32 cellular contexts compared by ENCODE assay signal in genomic region chr16:18072161-18072560, GRCh38.
"Had no signal": no experiment of that assay in that cellular context is flagged by ENCODE, and none has a peak within 500 bp of the region (broad histone marks: within the 10 kb centered on the region; RNA-seq: fewer than 3 reads in every experiment).

No MANE protein-coding gene starts in this region.

- H3K36me3 Mint-ChIP-seq: activated CD4-positive, alpha-beta memory T cell treated with anti-CD3 and anti-CD28 coated beads for 36 hours; activated naive CD4-positive, alpha-beta T cell treated with anti-CD3 and anti-CD28 coated beads, Interleukin-2, amount 10 ng/mL, durations not matched to agents 7 days and 5 days; activated naive CD4-positive, alpha-beta T cell treated with anti-CD3 and anti-CD28 coated beads, Interleukin-2, amount 50 U/mL, for 72 hours; activated naive CD8-positive, alpha-beta T cell treated with anti-CD3 and anti-CD28 coated beads, Interleukin-2, amount 10 ng/mL, durations not matched to agents 7 days and 5 days had no signal

- H3K4me3 Mint-ChIP-seq: activated CD4-positive, alpha-beta memory T cell treated with anti-CD3 and anti-CD28 coated beads for 36 hours; activated CD4-positive, alpha-beta T cell treated with anti-CD3 and anti-CD28 coated beads for 36 hours; activated CD4-positive, alpha-beta T cell treated with anti-CD3 and anti-CD28 coated beads, Interleukin-2, amount 10 ng/mL, durations not matched to agents 24 days and 14 days; activated CD8-positive, alpha-beta T cell treated with anti-CD3 and anti-CD28 coated beads, Interleukin-2, amount 10 ng/mL, durations not matched to agents 7 days and 5 days; activated naive CD4-positive, alpha-beta T cell treated with anti-CD3 and anti-CD28 coated beads, Interleukin-2, amount 10 ng/mL, durations not matched to agents 7 days and 5 days; activated naive CD8-positive, alpha-beta T cell treated with anti-CD3 and anti-CD28 coated beads, Interleukin-2, amount 10 ng/mL, durations not matched to agents 7 days and 5 days; activated T-cell treated with anti-CD3 and anti-CD28 coated beads, Interleukin-2, amount 50 U/mL, for 24 hours; activated T-cell treated with anti-CD3 and anti-CD28 coated beads, Interleukin-2, amount 50 U/mL, for 72 hours; central memory CD8-positive, alpha-beta T cell; effector memory CD8-positive, alpha-beta T cell; T-helper 17 cell; T-helper 2 cell treated with Interferon-gamma antibody and Interleukin-4, amounts not matched to agents 5 μg/mL and 100 μg/mL, for 36 hours had no signal

- ATAC-seq: activated CD4-positive, alpha-beta T cell treated with anti-CD3 and anti-CD28 coated beads for 36 hours; activated CD8-positive, alpha-beta T cell treated with anti-CD3 and anti-CD28 coated beads, Interleukin-2, amount 10 ng/mL, durations not matched to agents 7 days and 5 days; activated naive CD4-positive, alpha-beta T cell treated with anti-CD3 and anti-CD28 coated beads, Interleukin-2, amount 50 U/mL, for 72 hours; activated T-cell treated with anti-CD3 and anti-CD28 coated beads, Interleukin-2, amount 50 U/mL, for 72 hours; effector memory CD8-positive, alpha-beta T cell; gastroesophageal sphincter; heart right ventricle; T-helper 17 cell had no signal

- H3K27me3 Mint-ChIP-seq: activated CD4-positive, alpha-beta T cell treated with anti-CD3 and anti-CD28 coated beads, Interleukin-2, amount 10 ng/mL, durations not matched to agents 24 days and 14 days; activated naive CD4-positive, alpha-beta T cell treated with anti-CD3 and anti-CD28 coated beads, Interleukin-2, amount 10 ng/mL, durations not matched to agents 7 days and 5 days; activated naive CD8-positive, alpha-beta T cell treated with anti-CD3 and anti-CD28 coated beads, Interleukin-2, amount 10 ng/mL, durations not matched to agents 7 days and 5 days had no signal

- H3K36me3 ChIP-seq: brain microvascular endothelial cell, esophagus squamous epithelium, gastroesophageal sphincter, heart right ventricle, WERI-Rb-1 had no signal

- H3K27me3 ChIP-seq: brain microvascular endothelial cell had no signal

- H3K9me3 Mint-ChIP-seq: activated CD4-positive, alpha-beta memory T cell treated with anti-CD3 and anti-CD28 coated beads for 36 hours; activated CD4-positive, alpha-beta T cell treated with anti-CD3 and anti-CD28 coated beads, Interleukin-2, amount 10 ng/mL, durations not matched to agents 24 days and 14 days; activated naive CD8-positive, alpha-beta T cell treated with anti-CD3 and anti-CD28 coated beads, Interleukin-2, amount 10 ng/mL, durations not matched to agents 7 days and 5 days; central memory CD8-positive, alpha-beta T cell had no signal

- H3K4me1 Mint-ChIP-seq: activated CD4-positive, alpha-beta T cell treated with anti-CD3 and anti-CD28 coated beads for 36 hours; activated CD4-positive, alpha-beta T cell treated with anti-CD3 and anti-CD28 coated beads, Interleukin-2, amount 10 ng/mL, durations not matched to agents 24 days and 14 days; activated naive CD4-positive, alpha-beta T cell treated with anti-CD3 and anti-CD28 coated beads, Interleukin-2, amount 10 ng/mL, durations not matched to agents 7 days and 5 days; activated naive CD8-positive, alpha-beta T cell treated with anti-CD3 and anti-CD28 coated beads, Interleukin-2, amount 10 ng/mL, durations not matched to agents 7 days and 5 days; central memory CD8-positive, alpha-beta T cell; T-helper 17 cell had no signal

- H3K9me3 ChIP-seq: esophagus squamous epithelium had no signal

- H3K27ac Mint-ChIP-seq: activated CD4-positive, alpha-beta memory T cell treated with anti-CD3 and anti-CD28 coated beads for 36 hours; activated CD4-positive, alpha-beta T cell treated with anti-CD3 and anti-CD28 coated beads for 36 hours; activated CD4-positive, alpha-beta T cell treated with anti-CD3 and anti-CD28 coated beads, Interleukin-2, amount 10 ng/mL, durations not matched to agents 24 days and 14 days; activated CD8-positive, alpha-beta T cell treated with anti-CD3 and anti-CD28 coated beads, Interleukin-2, amount 10 ng/mL, durations not matched to agents 7 days and 5 days; activated naive CD4-positive, alpha-beta T cell treated with anti-CD3 and anti-CD28 coated beads, Interleukin-2, amount 10 ng/mL, durations not matched to agents 7 days and 5 days; activated naive CD4-positive, alpha-beta T cell treated with anti-CD3 and anti-CD28 coated beads, Interleukin-2, amount 50 U/mL, for 72 hours; activated T-cell treated with anti-CD3 and anti-CD28 coated beads, Interleukin-2, amount 50 U/mL, for 24 hours; activated T-cell treated with anti-CD3 and anti-CD28 coated beads, Interleukin-2, amount 50 U/mL, for 72 hours; effector memory CD8-positive, alpha-beta T cell; T-helper 17 cell; T-helper 2 cell treated with Interferon-gamma antibody and Interleukin-4, amounts not matched to agents 5 μg/mL and 100 μg/mL, for 36 hours had no signal

- H3K4me3 ChIP-seq: coronary artery, esophagus squamous epithelium, gastroesophageal sphincter, heart right ventricle had no signal

- FAIRE-seq: astrocyte, bronchial epithelial cell had no signal

- DNase-seq: activated CD4-positive, alpha-beta memory T cell treated with anti-CD3 and anti-CD28 coated beads for 36 hours; activated CD4-positive, alpha-beta T cell treated with anti-CD3 and anti-CD28 coated beads for 36 hours; activated CD4-positive, alpha-beta T cell treated with anti-CD3 and anti-CD28 coated beads, Interleukin-2, amount 10 ng/mL, durations not matched to agents 24 days and 14 days; activated CD4-positive, CD25-positive, alpha-beta regulatory T cell; activated CD4-positive, CD25-positive, alpha-beta regulatory T cell treated with anti-CD3 and anti-CD28 coated beads, Interleukin-2, amount 50 U/mL, for 72 hours; activated CD8-positive, alpha-beta memory T cell treated with anti-CD3 and anti-CD28 coated beads, Interleukin-2, amount 50 U/mL, for 48 hours; activated CD8-positive, alpha-beta T cell treated with anti-CD3 and anti-CD28 coated beads, Interleukin-2, amount 10 ng/mL, durations not matched to agents 7 days and 5 days; activated gamma-delta T cell; activated naive CD4-positive, alpha-beta T cell; activated naive CD4-positive, alpha-beta T cell treated with anti-CD3 and anti-CD28 coated beads, Interleukin-2, amount 10 ng/mL, durations not matched to agents 7 days and 5 days; activated naive CD8-positive, alpha-beta T cell treated with anti-CD3 and anti-CD28 coated beads, Interleukin-2, amount 10 ng/mL, durations not matched to agents 7 days and 5 days; activated T-cell treated with anti-CD3 and anti-CD28 coated beads for 4 hours; activated T-cell treated with anti-CD3 and anti-CD28 coated beads, Interleukin-2, amount 50 U/mL, for 24 hours; activated T-cell treated with anti-CD3 and anti-CD28 coated beads, Interleukin-2, amount 50 U/mL, for 72 hours; brain microvascular endothelial cell; dermis blood vessel endothelial cell; effector CD4-positive, alpha-beta T cell; effector memory CD8-positive, alpha-beta T cell; esophagus squamous epithelium; foreskin melanocyte; heart right ventricle; T-helper 1 cell; T-helper 17 cell; T1000 had no signal

- H3K4me1 ChIP-seq: esophagus squamous epithelium, gastroesophageal sphincter, heart right ventricle had no signal

- H3K27ac ChIP-seq: brain microvascular endothelial cell, coronary artery, esophagus squamous epithelium, gastroesophageal sphincter, heart right ventricle, WERI-Rb-1 had no signal
